In genomic region chr5:143229426-143229895, GRCh38 we compare ENCODE assay signal across 8 cellular contexts.
DNase-seq lines count a peak whose midpoint lies in the region; ATAC-seq and TF ChIP-seq lines count a peak whose summit lies in the region.

No MANE protein-coding gene starts in this region.

- H3K79me2 ChIP-seq in smooth muscle cell (ENCODE audit: low read depth) = no peaks in the 10 kb centered on the region

- H3K9ac ChIP-seq in smooth muscle cell (ENCODE audit: low read depth) = no peak overlapping the region

- peak; percentile 62 for DNase-seq in activated CD8-positive, alpha-beta memory T cell treated with anti-CD3 and anti-CD28 coated beads for 24 hours
- DNase-seq in activated CD8-positive, alpha-beta memory T cell treated with anti-CD3 and anti-CD28 coated beads, Interleukin-2, amount 50 U/mL, for 4 hours = no peak
- DNase-seq in activated T-cell treated with anti-CD3 and anti-CD28 coated beads, Interleukin-2, amount 50 U/mL, for 48 hours = peak; percentile 35 to 51
- DNase-seq in smooth muscle cell (lab: John Stamatoyannopoulos, UW; ENCODE audit: unreplicated experiment) = no peak
- DNase-seq in Kasumi-1 (lab: John Stamatoyannopoulos, UW) = no peak
- no peak for DNase-seq in DMS53 treated with DMSO at 0.1 percent for 48 hours (lab: John Stamatoyannopoulos, UW; ENCODE audit: unreplicated experiment)
- no peak for DNase-seq in ovary

- peak; percentile 37 for ATAC-seq in HG03097 (IDR thresholded peaks at IDR 0.05; ENCODE audit: low FRiP score, unreplicated experiment)

- H3K4me3 ChIP-seq in smooth muscle cell (no peak overlapping the region), ovary (no peak overlapping the region)

- no peaks in the 10 kb centered on the region for H4K20me1 ChIP-seq in smooth muscle cell (ENCODE audit: low read depth)

- peaks cover 3% of the 10 kb centered on the region for H3K4me1 ChIP-seq in smooth muscle cell (ENCODE audit: low read depth)
- no peaks in the 10 kb centered on the region for H3K4me1 ChIP-seq in ovary (ENCODE audit: insufficient read depth)

- H3F3A ChIP-seq in smooth muscle cell (ENCODE audit: low read depth) = no peaks in the 10 kb centered on the region

- no peak overlapping the region for H3K4me2 ChIP-seq in smooth muscle cell

- H2AFZ ChIP-seq in smooth muscle cell (ENCODE audit: low read depth) = peak overlapping the region; percentile 48

- no peak overlapping the region for H3K27ac ChIP-seq in smooth muscle cell (ENCODE audit: low read depth)
- no peak overlapping the region for H3K27ac ChIP-seq in ovary

- no peaks in the 10 kb centered on the region for H3K9me3 ChIP-seq in smooth muscle cell (replicated peaks; ENCODE audit: low read depth)
- H3K9me3 ChIP-seq in ovary = no peaks in the 10 kb centered on the region

- intact Hi-C loops in ovary (cut with DNase I) = no loop called here

- no peak for TF ChIP-seq EP300 in ovary (IDR thresholded peaks at IDR 0.05)

- no peak for TF ChIP-seq POLR2A in ovary (IDR thresholded peaks at IDR 0.05)

- H3K36me3 ChIP-seq in smooth muscle cell (ENCODE audit: low read depth) = no peaks in the 10 kb centered on the region
- H3K36me3 ChIP-seq in ovary = no peaks in the 10 kb centered on the region

- WGBS in smooth muscle cell (ENCODE audit: low lambda C conversion rate) = 85% methylated on average over 8 of the region's 8 CpGs
- WGBS in ovary, 3 donors = 51 to 63% (median 53%) methylated on average over 8 of the region's 8 CpGs

- H3K27me3 ChIP-seq in smooth muscle cell (ENCODE audit: low read depth) (no peaks in the 10 kb centered on the region), ovary (no peaks in the 10 kb centered on the region)

- TF ChIP-seq CTCF in smooth muscle cell (IDR thresholded peaks at IDR 0.05; ENCODE audit: borderline replicate concordance, insufficient read depth, poor library complexity, severe bottlenecking) (no peak), ovary (IDR thresholded peaks at IDR 0.05) (no peak)

Comparison
In these comparisons a context has a peak if more than half of its experiments do, and no peak if none do; other contexts are left out.
1. DNase-seq: peak in activated CD8-positive, alpha-beta memory T cell treated with anti-CD3 and anti-CD28 coated beads for 24 hours (single experiment) and activated T-cell treated with anti-CD3 and anti-CD28 coated beads, Interleukin-2, amount 50 U/mL, for 48 hours (2 of 2); none in activated CD8-positive, alpha-beta memory T cell treated with anti-CD3 and anti-CD28 coated beads, Interleukin-2, amount 50 U/mL, for 4 hours (single experiment), smooth muscle cell (single experiment), Kasumi-1 (0 of 2), DMS53 treated with DMSO at 0.1 percent for 48 hours (single experiment) and ovary (0 of 5).